Comparison of ENCODE assay signal across 14 cellular contexts in the genomic region with DNA sequence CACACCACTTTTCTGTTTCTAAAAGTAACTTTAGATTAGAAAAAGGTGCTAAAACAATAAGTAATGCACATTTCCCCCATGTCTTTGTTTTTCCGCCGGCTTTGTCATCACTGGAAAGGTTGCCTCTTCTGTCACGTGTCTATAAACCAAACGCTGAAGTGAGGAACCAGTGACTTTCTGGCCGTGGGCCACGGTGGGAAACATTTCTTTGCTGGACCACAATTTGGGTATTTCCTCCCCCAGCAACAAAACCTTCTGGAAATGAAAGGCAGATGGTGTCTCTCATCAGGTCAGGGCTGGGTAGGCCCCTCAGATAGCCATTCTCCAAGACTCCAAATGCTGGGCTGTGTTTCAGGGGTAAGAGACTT.
"Had no signal": no experiment of that assay in that cellular context is flagged by ENCODE, and none has a peak within 500 bp of the region (broad histone marks: within the 10 kb centered on the region; RNA-seq: fewer than 3 reads in every experiment).

No MANE protein-coding gene starts in this region.

- DNase-seq: activated CD4-positive, alpha-beta T cell treated with anti-CD3 and anti-CD28 coated beads for 1 hour; activated CD4-positive, alpha-beta T cell treated with anti-CD3 and anti-CD28 coated beads, Interleukin-2, amount 50 U/mL, for 4 hours; activated naive CD4-positive, alpha-beta T cell treated with anti-CD3 and anti-CD28 coated beads for 36 hours; hippocampal formation; mammary epithelial cell; naive thymus-derived CD8-positive, alpha-beta T cell; stimulated activated CD4-positive, alpha-beta T cell treated with anti-CD3 and anti-CD28 coated beads, Interleukin-15, amount 100 ng/mL, for 24 hours; stimulated activated CD4-positive, alpha-beta T cell treated with anti-CD3 and anti-CD28 coated beads, Interleukin-4, amount 100 ng/mL, for 1 hour; stimulated activated naive B cell treated with anti-CD40 and anti-IgM and Interleukin-4, amounts not matched to agents 10 μg/mL and 1 μg/mL and 100 μg/mL, for 72 hours; T-helper 1 cell; transverse colon had no signal

- H3K4me3 ChIP-seq: transverse colon had no signal

- H3K27me3 ChIP-seq: transverse colon had no signal

- H3K27ac ChIP-seq: neutrophil, VCaP had no signal

- H3K36me3 ChIP-seq: neutrophil, transverse colon had no signal

- H3K9me3 ChIP-seq: neutrophil, transverse colon had no signal

- ATAC-seq: left lobe of liver; naive thymus-derived CD8-positive, alpha-beta T cell; stimulated activated naive B cell treated with anti-CD40 and anti-IgM and Interleukin-4, amounts not matched to agents 10 μg/mL and 1 μg/mL and 100 μg/mL, for 72 hours had no signal
